ENCODE assay signal across 11 cellular contexts in genomic region chr20:6069669-6070068, GRCh38. TPM values are rescaled to one million over a fixed set of nuclear protein-coding genes. Genes with fewer than 3 reads are reported as not detected.
"Had no signal": no experiment of that assay in that cellular context is flagged by ENCODE, and none has a peak within 500 bp of the region (broad histone marks: within the 10 kb centered on the region; RNA-seq: fewer than 3 reads in every experiment).

No MANE protein-coding gene starts in this region.

- H3K4me3 Mint-ChIP-seq: HFFc6 had no signal

- H3K9me3 ChIP-seq: HAP-1 had no signal

- ATAC-seq: HCT116, K562 had no signal

- FAIRE-seq: K562 had no signal

- H3K9ac ChIP-seq: GM23248 had no signal

- H3K9me3 Mint-ChIP-seq: HFFc6 had no signal

- H3K27ac ChIP-seq: GM23248, HL-60 had no signal

- H3K4me3 ChIP-seq: GM23248, HAP-1, K562 had no signal

- H2AFZ ChIP-seq: GM23248 had no signal

- H3K27ac Mint-ChIP-seq: HFFc6 had no signal

- DNase-seq: GM23248, GOT3, H7, HFFc6, IMR-90 had no signal

RNA-seq across cellular contexts. Expression of gene LRRN4, which starts 15.8 kb away (rescaled TPM):
- total RNA-seq: GM23248, H4, HT1080, K562 had no signal
- polyA plus RNA-seq: GM23248, K562 had no signal

RNA-seq across cellular contexts. Expression of gene FERMT1, which starts 53.2 kb away (rescaled TPM):
- polyA plus RNA-seq: K562 had no signal
